In genomic region chr19:38252935-38253691, GRCh38 we compare ENCODE assay signal across 11 cellular contexts. TPM values are rescaled to one million over a fixed set of nuclear protein-coding genes. Genes with fewer than 3 reads are reported as not detected.
DNase-seq lines count a peak whose midpoint lies in the region; ATAC-seq lines count a peak whose summit lies in the region.
"Had no signal": no experiment of that assay in that cellular context is flagged by ENCODE, and none has a peak within 500 bp of the region (broad histone marks: within the 10 kb centered on the region; RNA-seq: fewer than 3 reads in every experiment).

No MANE protein-coding gene starts in this region.

- H3K27me3 ChIP-seq in H7 (ENCODE audit: control insufficient read depth, insufficient read depth, low read length) (peaks cover 9% of the 10 kb centered on the region), layer of hippocampus (ENCODE audit: control insufficient read depth, insufficient read depth, low read length) (no peaks in the 10 kb centered on the region)

- H3K27ac ChIP-seq in angular gyrus (ENCODE audit: low read depth, low read length), result peak overlapping the region; percentile 99
- H3K27ac ChIP-seq in layer of hippocampus (ENCODE audit: low read depth, low read length), result peak overlapping the region; percentile 99
- H3K27ac ChIP-seq in skin epidermis, result peak overlapping the region in 13 of 21 experiments; percentile 4 to 80 (median 61)

- H3K36me3 ChIP-seq in H7 (replicated peaks; ENCODE audit: control insufficient read depth, insufficient read depth, low read length), result no peaks in the 10 kb centered on the region

- no peak overlapping the region for H3K4me3 ChIP-seq in H7 (ENCODE audit: insufficient read depth, low read depth, low read length)
- H3K4me3 ChIP-seq in skin epidermis, result peak overlapping the region in 1 of 7 experiments; percentile 12

- ATAC-seq in GM21529 (IDR thresholded peaks at IDR 0.05; ENCODE audit: unreplicated experiment), result no peak

- DNase-seq in H7 (peak; percentile 70), DMS153 (lab: John Stamatoyannopoulos, UW) (no peak), NCI-H510A treated with DMSO at 0.1 percent for 48 hours (lab: John Stamatoyannopoulos, UW) (no peak), SIG-M5 treated with dmso at 0.1 percent for 504 hours (lab: John Stamatoyannopoulos, UW; ENCODE audit: unreplicated experiment) (no peak)
- DNase-seq: EL, SW 1271 had no signal

RNA-seq across cellular contexts. Expression of gene PPP1R14A, which starts 3.1 kb away (rescaled TPM):
- total RNA-seq in H7 (2014; rRNA removed; shearing (Covaris generic)), result 3.5 and 3.7 TPM in 2 replicates
- total RNA-seq: HT1080 had no signal

RNA-seq across cellular contexts. Expression of gene SPINT2, which starts 11.3 kb away (rescaled TPM):
- total RNA-seq in H7 (2014; rRNA removed; shearing (Covaris generic)), result 143 and 153 TPM in 2 replicates

RNA-seq across cellular contexts. Expression of gene DPF1, which starts 29.1 kb away (rescaled TPM):
- 3.0 and 5.5 TPM in 2 replicates for total RNA-seq in H7 (2014; rRNA removed; shearing (Covaris generic))

RNA-seq across cellular contexts. Expression of gene C19orf33, which starts 50.9 kb away (rescaled TPM):
- total RNA-seq in H7 (2014; rRNA removed; shearing (Covaris generic)), result 5.1 and 11.1 TPM in 2 replicates
